Comparison of ENCODE assay signal across 1 cellular context in the genomic region with DNA sequence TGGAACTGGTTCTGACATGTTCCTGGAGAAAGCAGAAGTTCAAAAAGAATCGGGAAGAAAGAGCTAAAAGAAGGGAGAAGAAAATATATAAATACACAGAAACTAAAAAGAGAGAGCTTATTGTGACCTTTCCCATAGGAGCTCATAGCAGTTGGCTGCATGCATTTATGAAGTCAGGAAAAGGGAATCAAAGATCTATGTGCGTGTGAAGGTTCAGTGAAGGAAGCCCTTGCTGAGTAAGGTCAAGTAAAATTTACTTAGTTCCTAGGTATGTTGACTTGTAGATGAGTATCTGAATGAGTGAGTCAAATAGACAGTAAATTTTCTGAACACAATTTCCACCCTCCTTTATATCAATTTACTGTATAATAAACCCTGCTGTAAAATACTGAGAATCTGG.
TF ChIP-seq lines count a peak whose summit lies in the region.

No MANE protein-coding gene starts in this region.

TF ChIP-seq in GM12878, 131 proteins besides CTCF, POLR2A, EP300 and RAD21 (continued from another document):
- TF ChIP-seq, protein P1, sequence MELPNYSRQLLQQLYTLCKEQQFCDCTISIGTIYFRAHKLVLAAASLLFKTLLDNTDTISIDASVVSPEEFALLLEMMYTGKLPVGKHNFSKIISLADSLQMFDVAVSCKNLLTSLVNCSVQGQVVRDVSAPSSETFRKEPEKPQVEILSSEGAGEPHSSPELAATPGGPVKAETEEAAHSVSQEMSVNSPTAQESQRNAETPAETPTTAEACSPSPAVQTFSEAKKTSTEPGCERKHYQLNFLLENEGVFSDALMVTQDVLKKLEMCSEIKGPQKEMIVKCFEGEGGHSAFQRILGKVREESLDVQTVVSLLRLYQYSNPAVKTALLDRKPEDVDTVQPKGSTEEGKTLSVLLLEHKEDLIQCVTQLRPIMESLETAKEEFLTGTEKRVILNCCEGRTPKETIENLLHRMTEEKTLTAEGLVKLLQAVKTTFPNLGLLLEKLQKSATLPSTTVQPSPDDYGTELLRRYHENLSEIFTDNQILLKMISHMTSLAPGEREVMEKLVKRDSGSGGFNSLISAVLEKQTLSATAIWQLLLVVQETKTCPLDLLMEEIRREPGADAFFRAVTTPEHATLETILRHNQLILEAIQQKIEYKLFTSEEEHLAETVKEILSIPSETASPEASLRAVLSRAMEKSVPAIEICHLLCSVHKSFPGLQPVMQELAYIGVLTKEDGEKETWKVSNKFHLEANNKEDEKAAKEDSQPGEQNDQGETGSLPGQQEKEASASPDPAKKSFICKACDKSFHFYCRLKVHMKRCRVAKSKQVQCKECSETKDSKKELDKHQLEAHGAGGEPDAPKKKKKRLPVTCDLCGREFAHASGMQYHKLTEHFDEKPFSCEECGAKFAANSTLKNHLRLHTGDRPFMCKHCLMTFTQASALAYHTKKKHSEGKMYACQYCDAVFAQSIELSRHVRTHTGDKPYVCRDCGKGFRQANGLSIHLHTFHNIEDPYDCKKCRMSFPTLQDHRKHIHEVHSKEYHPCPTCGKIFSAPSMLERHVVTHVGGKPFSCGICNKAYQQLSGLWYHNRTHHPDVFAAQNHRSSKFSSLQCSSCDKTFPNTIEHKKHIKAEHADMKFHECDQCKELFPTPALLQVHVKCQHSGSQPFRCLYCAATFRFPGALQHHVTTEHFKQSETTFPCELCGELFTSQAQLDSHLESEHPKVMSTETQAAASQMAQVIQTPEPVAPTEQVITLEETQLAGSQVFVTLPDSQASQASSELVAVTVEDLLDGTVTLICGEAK (IDR thresholded peaks at IDR 0.05; ENCODE audit: borderline replicate concordance): no peak
- TF ChIP-seq IKZF2 (IDR thresholded peaks at IDR 0.05) (no peak), ZSCAN29 (IDR thresholded peaks at IDR 0.05) (no peak), JUNB (IDR thresholded peaks at IDR 0.05) (no peak)
- TF ChIP-seq, protein P2, sequence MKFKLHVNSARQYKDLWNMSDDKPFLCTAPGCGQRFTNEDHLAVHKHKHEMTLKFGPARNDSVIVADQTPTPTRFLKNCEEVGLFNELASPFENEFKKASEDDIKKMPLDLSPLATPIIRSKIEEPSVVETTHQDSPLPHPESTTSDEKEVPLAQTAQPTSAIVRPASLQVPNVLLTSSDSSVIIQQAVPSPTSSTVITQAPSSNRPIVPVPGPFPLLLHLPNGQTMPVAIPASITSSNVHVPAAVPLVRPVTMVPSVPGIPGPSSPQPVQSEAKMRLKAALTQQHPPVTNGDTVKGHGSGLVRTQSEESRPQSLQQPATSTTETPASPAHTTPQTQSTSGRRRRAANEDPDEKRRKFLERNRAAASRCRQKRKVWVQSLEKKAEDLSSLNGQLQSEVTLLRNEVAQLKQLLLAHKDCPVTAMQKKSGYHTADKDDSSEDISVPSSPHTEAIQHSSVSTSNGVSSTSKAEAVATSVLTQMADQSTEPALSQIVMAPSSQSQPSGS (IDR thresholded peaks at IDR 0.05; ENCODE audit: low read length): no peak
- TF ChIP-seq, protein P3, sequence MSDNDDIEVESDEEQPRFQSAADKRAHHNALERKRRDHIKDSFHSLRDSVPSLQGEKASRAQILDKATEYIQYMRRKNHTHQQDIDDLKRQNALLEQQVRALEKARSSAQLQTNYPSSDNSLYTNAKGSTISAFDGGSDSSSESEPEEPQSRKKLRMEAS (IDR thresholded peaks at IDR 0.05; ENCODE audit: low read depth, low read length): no peak
